ENCODE assay signal across 17 cellular contexts in genomic region chr6:34412643-34413214, GRCh38. TPM values are rescaled to one million over a fixed set of nuclear protein-coding genes. Genes with fewer than 3 reads are reported as not detected.
DNase-seq lines count a peak whose midpoint lies in the region; ATAC-seq and TF ChIP-seq lines count a peak whose summit lies in the region.
"Had no signal": no experiment of that assay in that cellular context is flagged by ENCODE, and none has a peak within 500 bp of the region (broad histone marks: within the 10 kb centered on the region; RNA-seq: fewer than 3 reads in every experiment).

No MANE protein-coding gene starts in this region.

- H3K27me3 ChIP-seq in IMR-90 (ENCODE audit: control insufficient read depth, insufficient read depth, low read length) (no peaks in the 10 kb centered on the region), mammary epithelial cell (ENCODE audit: insufficient read depth, low read length) (no peaks in the 10 kb centered on the region), foreskin keratinocyte (no peaks in the 10 kb centered on the region), left ventricle myocardium inferior (ENCODE audit: low read depth) (no peaks in the 10 kb centered on the region)

- in situ Hi-C loops in IMR-90 (cut with MboI; ENCODE audit: low sequenced_read_pairs): no loop called here
- in situ Hi-C loops in mammary epithelial cell (cut with MboI; ENCODE audit: low sequenced_read_pairs in 2 of 2): loop anchor here (10.0 kb wide), 2 partner anchors 208 to 218 kb away; no protein-coding TSS in a partner anchor

- H4K20me1 ChIP-seq in IMR-90 (ENCODE audit: insufficient read depth, low read length) (peaks cover 22% of the 10 kb centered on the region), mammary epithelial cell (ENCODE audit: insufficient read depth, low read length) (peaks cover 7% of the 10 kb centered on the region)

- H2AFZ ChIP-seq in IMR-90 (replicated peaks; ENCODE audit: low read length, poor library complexity) (no peak overlapping the region), mammary epithelial cell (ENCODE audit: low read depth, low read length) (no peak overlapping the region)

- no peak overlapping the region for H3K4ac ChIP-seq in IMR-90 (ENCODE audit: low read depth, low read length)

- dilution Hi-C loops in IMR-90 (cut with HindIII; ENCODE audit: low sequenced_read_pairs, unreplicated experiment) (no loop called here), mammary epithelial cell (cut with HindIII; ENCODE audit: low sequenced_read_pairs) (no loop called here)

- TF ChIP-seq RAD21 in IMR-90 (IDR thresholded peaks at IDR 0.05; ENCODE audit: low read length): no peak

- no peak overlapping the region for H3K18ac ChIP-seq in IMR-90 (ENCODE audit: low read depth, low read length)

- 100% methylated on average over 1 of the region's 5 CpGs; no CpG with 5 or more reads in 1 of the 2 experiments for WGBS in IMR-90 (ENCODE audit: extremely low coverage in 2 of 2, insufficient read length in 1 of 2), 2 experiments
- WGBS in mammary epithelial cell (ENCODE audit: low coverage, missing lambda C conversion rate): 90% methylated on average over 5 of the region's 5 CpGs

- no TSS peak for BruUV-seq in IMR-90 (replicated peaks; lab: Mats Ljungman, UMichigan)
- BruUV-seq in mammary epithelial cell (replicated peaks; lab: Mats Ljungman, UMichigan): no TSS peak

- H4K5ac ChIP-seq in IMR-90 (ENCODE audit: low read depth, low read length): no peak overlapping the region

- POLR2A ChIA-PET in IMR-90 (lab: Charles Lee; ENCODE audit: unreplicated experiment): no interaction called here

- no peak overlapping the region for H4K8ac ChIP-seq in IMR-90 (ENCODE audit: low read depth in 2 of 2, low read length in 2 of 2)

- H3K4me1 ChIP-seq in IMR-90 (ENCODE audit: control insufficient read depth, insufficient read depth, low read length) (peaks cover 3% of the 10 kb centered on the region; the same call in 1 of the 2 replicates), mammary epithelial cell (ENCODE audit: insufficient read depth, low read length) (peaks cover 4% of the 10 kb centered on the region), foreskin keratinocyte (peaks cover 5% of the 10 kb centered on the region), left ventricle myocardium inferior (peaks cover 8% of the 10 kb centered on the region)

- H3K9ac ChIP-seq in IMR-90 (ENCODE audit: low read depth, low read length) (no peak overlapping the region), mammary epithelial cell (ENCODE audit: insufficient read depth, low read length) (no peak overlapping the region)

- H2BK5ac ChIP-seq in IMR-90 (ENCODE audit: low read depth, low read length, poor library complexity, severe bottlenecking): no peak overlapping the region

- H2BK20ac ChIP-seq in IMR-90 (ENCODE audit: low read depth, low read length): no peak overlapping the region

- H2BK120ac ChIP-seq in IMR-90 (ENCODE audit: low read depth, low read length): no peak overlapping the region

- no peak for TF ChIP-seq POLR2A in IMR-90 (IDR thresholded peaks at IDR 0.05; ENCODE audit: low read depth, low read length)

- H3K27ac ChIP-seq in IMR-90 (ENCODE audit: insufficient read depth, low read length) (no peak overlapping the region), mammary epithelial cell (ENCODE audit: insufficient read depth, low read depth, low read length) (peak overlapping the region; percentile 2), foreskin keratinocyte (no peak overlapping the region), left ventricle myocardium inferior (replicated peaks) (no peak overlapping the region)
- H3K27ac ChIP-seq: lower lobe of right lung had no signal

- peaks cover 9 to 21% of the 10 kb centered on the region in 2 experiments for H3K79me1 ChIP-seq in IMR-90 (ENCODE audit: low read depth in 1 of 2, low read length in 2 of 2)

- H3K36me3 ChIP-seq in IMR-90 (ENCODE audit: control insufficient read depth, insufficient read depth, low read length): peaks cover 19% of the 10 kb centered on the region
- H3K36me3 ChIP-seq in mammary epithelial cell (ENCODE audit: insufficient read depth, low read length): peaks cover 16% of the 10 kb centered on the region
- peaks cover 18% of the 10 kb centered on the region for H3K36me3 ChIP-seq in left ventricle myocardium inferior

- TF ChIP-seq CTCF in IMR-90 (conservative IDR thresholded peaks at IDR 0.05; ENCODE audit: low read depth, low read length) (no peak), mammary epithelial cell (conservative IDR thresholded peaks at IDR 0.05 in 1 of 2, IDR thresholded peaks at IDR 0.05 in 1 of 2; ENCODE audit: extremely low read depth in 1 of 2, insufficient read depth in 1 of 2, low read depth in 1 of 2, low read length in 2 of 2) (no peak), foreskin keratinocyte (conservative IDR thresholded peaks at IDR 0.05) (no peak), left ventricle myocardium inferior (IDR thresholded peaks at IDR 0.05; ENCODE audit: borderline replicate concordance) (no peak)

- H3K9me1 ChIP-seq in IMR-90 (ENCODE audit: insufficient read depth, low read length): peaks cover 17% of the 10 kb centered on the region

- no peak overlapping the region for H2AK5ac ChIP-seq in IMR-90 (ENCODE audit: low read depth, low read length)

- no peak overlapping the region for H4K91ac ChIP-seq in IMR-90 (ENCODE audit: insufficient read depth, low read depth, low read length)

- peak; percentile 79 for DNase-seq in ELR (ENCODE audit: low read depth)
- DNase-seq in IMR-90: peak; percentile 35
- DNase-seq in mammary epithelial cell: peak; percentile 78
- DNase-seq in foreskin keratinocyte: peak; percentile 80 to 91
- no peak for DNase-seq in GM03348 (ENCODE audit: low spot score)
- no peak for DNase-seq in left ventricle myocardium inferior
- DNase-seq: activated B cell treated with CpG ODN at 0.5 μM for 24 hours; activated CD8-positive, alpha-beta memory T cell treated with anti-CD3 and anti-CD28 coated beads for 24 hours; AML-193; lower lobe of right lung; NCI-H1417; SIG-M5; stimulated activated CD4-positive, alpha-beta T cell treated with anti-CD3 and anti-CD28 coated beads, Interleukin-2, amount 100 ng/mL, for 24 hours had no signal

- H3K14ac ChIP-seq in IMR-90 (replicated peaks; ENCODE audit: low read depth, low read length): no peak overlapping the region

- no peak overlapping the region for H2BK15ac ChIP-seq in IMR-90 (ENCODE audit: low read depth, low read length)

- no peaks in the 10 kb centered on the region for H3K79me2 ChIP-seq in mammary epithelial cell (ENCODE audit: insufficient read depth, low read length)

- no peak overlapping the region for H3K4me3 ChIP-seq in IMR-90 (ENCODE audit: insufficient read depth, low read depth, low read length)
- H3K4me3 ChIP-seq in mammary epithelial cell (replicated peaks in 1 of 3; ENCODE audit: insufficient read depth in 1 of 3, low read depth in 2 of 3, low read length in 3 of 3): no peak overlapping the region
- no peak overlapping the region for H3K4me3 ChIP-seq in left ventricle myocardium inferior
- H3K4me3 ChIP-seq: lower lobe of right lung had no signal

- no peak overlapping the region for H3K56ac ChIP-seq in IMR-90 (ENCODE audit: extremely low read depth, insufficient read depth, low read length)

- H3K23ac ChIP-seq in IMR-90 (ENCODE audit: low read depth, low read length): no peak overlapping the region

- intact Hi-C loops in IMR-90 (cut with micrococcal nuclease) (no loop called here), mammary epithelial cell (cut with micrococcal nuclease) (no loop called here), left ventricle myocardium inferior (cut with micrococcal nuclease) (loop anchor here (5.0 to 10.0 kb wide), 2 partner anchors 160 to 218 kb away; no protein-coding TSS in a partner anchor)

- no peak for ATAC-seq in IMR-90 (ENCODE audit: low read depth)
- ATAC-seq in foreskin keratinocyte: peak; percentile 50
- ATAC-seq in GM18511 (IDR thresholded peaks at IDR 0.05; ENCODE audit: unreplicated experiment): no peak
- ATAC-seq in HG02981 (IDR thresholded peaks at IDR 0.05; ENCODE audit: unreplicated experiment): no peak
- ATAC-seq: lower lobe of right lung had no signal

- CTCF ChIA-PET in IMR-90 (lab: Yijun Ruan, JAX): no interaction called here
- CTCF ChIA-PET in mammary epithelial cell (lab: Charles Lee; ENCODE audit: low non-redundant PET): no interaction called here

- H3K4me2 ChIP-seq in IMR-90 (ENCODE audit: low read depth, low read length) (no peak overlapping the region), mammary epithelial cell (ENCODE audit: insufficient read depth, low read depth, low read length) (no peak overlapping the region)

- H2AK9ac ChIP-seq in IMR-90 (replicated peaks; ENCODE audit: low read depth, low read length, poor library complexity): no peak overlapping the region

- H3K9me3 ChIP-seq in IMR-90 (ENCODE audit: control insufficient read depth, insufficient read depth, low read length) (no peaks in the 10 kb centered on the region), mammary epithelial cell (replicated peaks; ENCODE audit: insufficient read depth, low read length) (no peaks in the 10 kb centered on the region), left ventricle myocardium inferior (replicated peaks) (no peaks in the 10 kb centered on the region)
- H3K9me3 ChIP-seq: lower lobe of right lung had no signal

RNA-seq across cellular contexts. Expression of gene RPS10, which starts 13.1 kb away (rescaled TPM):
- total RNA-seq in IMR-90 (2012; rRNA removed): 3,662 and 5,584 TPM in 2 replicates
- 4,105 and 5,462 TPM in 2 replicates for polyA plus RNA-seq in IMR-90 (2012; rRNA removed)
- polyA plus RNA-seq in IMR-90 (2012; cell fraction: cytosol; rRNA removed): 6,022 and 9,107 TPM in 2 replicates
- polyA plus RNA-seq in IMR-90 (2012; cell fraction: nucleus; rRNA removed; ENCODE audit: low replicate concordance): 1,293 and 1,327 TPM in 2 replicates
- 1,000 to 10,000 TPM; 1,172 to 2,003 TPM for total RNA-seq in mammary epithelial cell
- 4,560 TPM for polyA plus RNA-seq in mammary epithelial cell
- polyA minus RNA-seq in mammary epithelial cell: 1,685 TPM
- 1,970 and 2,018 TPM in 2 replicates for total RNA-seq in foreskin keratinocyte
- 3,077 and 3,184 TPM in 2 replicates for polyA plus RNA-seq in foreskin keratinocyte
- 678 TPM for total RNA-seq in left ventricle myocardium inferior

RNA-seq across cellular contexts. Expression of gene NUDT3, which starts 20.3 kb away (rescaled TPM):
- total RNA-seq in IMR-90 (2012; rRNA removed) (17.2 and 21.4 TPM in 2 replicates), mammary epithelial cell (10 to 100 TPM; 17.9 to 20.2 TPM), foreskin keratinocyte (24.8 and 26.7 TPM in 2 replicates), left ventricle myocardium inferior (50.1 TPM)
- polyA plus RNA-seq in IMR-90 (2012; rRNA removed) (9.1 and 10.1 TPM in 2 replicates), mammary epithelial cell (13.0 TPM), foreskin keratinocyte (7.1 and 8.1 TPM in 2 replicates)
- 3.8 and 4.5 TPM in 2 replicates for polyA plus RNA-seq in IMR-90 (2012; cell fraction: cytosol; rRNA removed)
- 3.1 and 12.1 TPM in 2 replicates for polyA plus RNA-seq in IMR-90 (2012; cell fraction: nucleus; rRNA removed; ENCODE audit: low replicate concordance)
- 18.3 TPM for polyA minus RNA-seq in mammary epithelial cell

RNA-seq across cellular contexts. Expression of gene PACSIN1, which starts 53.1 kb away (rescaled TPM):
- not detected in 2 replicates for total RNA-seq in IMR-90 (2012; rRNA removed)
- 0.02 and 0.03 TPM in 2 replicates for polyA plus RNA-seq in IMR-90 (2012; rRNA removed)
- polyA plus RNA-seq in IMR-90 (2012; cell fraction: cytosol; rRNA removed): 0.02 TPM in 1 of 2 replicates, not detected in the other
- 0.10 and 0.15 TPM in 2 replicates for polyA plus RNA-seq in IMR-90 (2012; cell fraction: nucleus; rRNA removed; ENCODE audit: low replicate concordance)
- total RNA-seq in mammary epithelial cell: not detected
- 0.02 TPM for polyA plus RNA-seq in mammary epithelial cell
- not detected for polyA minus RNA-seq in mammary epithelial cell
- 0.07 TPM in 1 of 2 replicates, not detected in the other for total RNA-seq in foreskin keratinocyte
- polyA plus RNA-seq in foreskin keratinocyte: 0.01 TPM in 1 of 2 replicates, not detected in the other
- total RNA-seq in left ventricle myocardium inferior: 15.2 TPM
- total RNA-seq: activated T-helper 2 cell treated with anti-CD3 and anti-CD28 coated beads, Interferon-gamma antibody, Interleukin-2, Interleukin-4, amounts not matched to agents 10 μg/mL and 5 μg/mL and 100 μg/mL, durations not matched to agents 14 hours and 24 hours and 36 hours; lower lobe of right lung; osteoblast had no signal

Comparison
In these comparisons a context has a peak if more than half of its experiments do, and no peak if none do; other contexts are left out.
1. DNase-seq: peak in ELR (single experiment), IMR-90 (single experiment), mammary epithelial cell (single experiment) and foreskin keratinocyte (2 of 2); none in GM03348 (single experiment) and left ventricle myocardium inferior (single experiment).
2. RNA of gene PACSIN1, which starts 53.1 kb away (total RNA-seq): 15.2 TPM in left ventricle myocardium inferior (single experiment); 0.07 TPM in foreskin keratinocyte, not detected in IMR-90 and not detected in mammary epithelial cell; every median in the first group is over 10 times any median in the second.